4 cellular contexts compared by ENCODE assay signal in genomic region chr3:32255345-32255744, GRCh38. TPM values are rescaled to one million over a fixed set of nuclear protein-coding genes. Genes with fewer than 3 reads are reported as not detected.
"Had no signal": no experiment of that assay in that cellular context is flagged by ENCODE, and none has a peak within 500 bp of the region (broad histone marks: within the 10 kb centered on the region; RNA-seq: fewer than 3 reads in every experiment).

No MANE protein-coding gene starts in this region.

- H3K4me3 Mint-ChIP-seq: GM23338, H9 had no signal

- DNase-seq: H9, HCEC 1CT, IMR-90 had no signal

- H3K4me1 Mint-ChIP-seq: GM23338, H9 had no signal

- ATAC-seq: GM23338 had no signal

- H3K27ac Mint-ChIP-seq: GM23338, H9 had no signal

RNA-seq across cellular contexts. Expression of gene CMTM8, which starts 16.9 kb away (rescaled TPM):
- total RNA-seq: IMR-90 had no signal
